Comparison of ENCODE assay signal across 21 cellular contexts in genomic region chr12:120832712-120833111, GRCh38.
DNase-seq lines count a peak whose midpoint lies in the region; ATAC-seq, FAIRE-seq and TF ChIP-seq lines count a peak whose summit lies in the region.
"Had no signal": no experiment of that assay in that cellular context is flagged by ENCODE, and none has a peak within 500 bp of the region (broad histone marks: within the 10 kb centered on the region; RNA-seq: fewer than 3 reads in every experiment).

No MANE protein-coding gene starts in this region.

- no peak for TF ChIP-seq EP300 in GM12878 (IDR thresholded peaks at IDR 0.05; ENCODE audit: borderline replicate concordance in 1 of 2, control insufficient read depth in 1 of 2, low read depth in 2 of 2, low read length in 2 of 2)

- peaks cover 39% of the 10 kb centered on the region for H3K4me1 Mint-ChIP-seq in activated CD4-positive, alpha-beta T cell treated with anti-CD3 and anti-CD28 coated beads, Interleukin-2, amount 10 ng/mL, durations not matched to agents 24 days and 14 days

- TF ChIP-seq RAD21 in GM12878 (IDR thresholded peaks at IDR 0.05; ENCODE audit: insufficient read depth, low read depth, low read length): no peak

- peak; percentile 30 for DNase-seq in activated CD4-positive, alpha-beta T cell treated with anti-CD3 and anti-CD28 coated beads, Interleukin-2, amount 10 ng/mL, durations not matched to agents 24 days and 14 days
- no peak for DNase-seq in activated CD4-positive, alpha-beta T cell treated with anti-CD3 and anti-CD28 coated beads for 48 hours
- no peak for DNase-seq in GM12878 (ENCODE audit: low read depth, low spot score)
- DNase-seq in thyroid gland: no peak
- DNase-seq: DND-41, IMR-90, Kasumi-1, NCI-H1105, NCI-H2081, NCI-H226, NCI-H524 treated with DMSO at 0.1 percent for 48 hours, Right ventricle myocardium superior had no signal

- POLR2A ChIA-PET in GM12878 (lab: Charles Lee): interaction anchor here (6.3 kb wide), 1 partner anchor 16 kb away, joined by 71 read pairs; no protein-coding TSS in a partner anchor

- RAD21 ChIA-PET in GM12878 (lab: Charles Lee; ENCODE audit: unreplicated experiment): interaction anchor here (0.9 to 8.7 kb wide), 4 partner anchors 8 to 33 kb away, joined by 3 to 81 read pairs (median 22); no protein-coding TSS in a partner anchor

- H3K9me3 ChIP-seq in GM12878 (replicated peaks; ENCODE audit: control insufficient read depth, insufficient read depth, low read length): no peaks in the 10 kb centered on the region; the same call in 2 of the 3 replicates
- H3K9me3 ChIP-seq in thyroid gland: no peaks in the 10 kb centered on the region

- peak overlapping the region; percentile 100 for H3K4me2 ChIP-seq in GM12878 (ENCODE audit: control insufficient read depth, insufficient read depth)

- BruUV-seq in GM12878 (replicated peaks; lab: Mats Ljungman, UMichigan): no TSS peak

- intact Hi-C loops in activated CD4-positive, alpha-beta T cell treated with anti-CD3 and anti-CD28 coated beads, Interleukin-2, amount 10 ng/mL, durations not matched to agents 24 days and 14 days (cut with micrococcal nuclease): no loop called here
- intact Hi-C loops in GM12878 (cut with micrococcal nuclease; ENCODE audit: unreplicated experiment): no loop called here
- intact Hi-C loops in thyroid gland (cut with DNase I): no loop called here

- H3K4me1 ChIP-seq in GM12878 (ENCODE audit: control insufficient read depth, insufficient read depth, low read length): peaks cover 67% of the 10 kb centered on the region
- H3K4me1 ChIP-seq in rectal smooth muscle tissue (ENCODE audit: control insufficient read depth, insufficient read depth, low read length): peaks cover 34% of the 10 kb centered on the region
- H3K4me1 ChIP-seq in thyroid gland: peaks cover 60 to 64% of the 10 kb centered on the region in 2 donors

- SMC1A ChIA-PET in GM12878 (lab: Charles Lee; ENCODE audit: uncharacterized antibody, unreplicated experiment): interaction anchor here (1.0 to 13.4 kb wide), 8 partner anchors 8 to 60 kb away, joined by 3 to 164 read pairs (median 10); no protein-coding TSS in a partner anchor

- H3K9me3 Mint-ChIP-seq in activated CD4-positive, alpha-beta T cell treated with anti-CD3 and anti-CD28 coated beads, Interleukin-2, amount 10 ng/mL, durations not matched to agents 24 days and 14 days: no peaks in the 10 kb centered on the region

- CTCF ChIA-PET in GM12878 (lab: Yijun Ruan, JAX): interaction anchor here (0.9 to 3.9 kb wide), 5 partner anchors 10 to 186 kb away, joined by 3 to 35 read pairs (median 4); no protein-coding TSS in a partner anchor

- no peaks in the 10 kb centered on the region; a peak in 1 of 4 replicates for H3K36me3 ChIP-seq in GM12878 (ENCODE audit: control insufficient read depth in 2 of 2, insufficient read depth in 2 of 2, low read length in 1 of 2)
- H3K36me3 ChIP-seq in rectal smooth muscle tissue (ENCODE audit: control insufficient read depth, insufficient read depth, low read length): no peaks in the 10 kb centered on the region
- H3K36me3 ChIP-seq in thyroid gland: no peaks in the 10 kb centered on the region

- H3K4me3 ChIP-seq in GM12878 (peak overlapping the region; percentile 66; the same call in 1 of the 2 replicates), rectal smooth muscle tissue (ENCODE audit: low read length) (no peak overlapping the region), thyroid gland (replicated peaks in 1 of 3) (no peak overlapping the region)
- H3K4me3 ChIP-seq: SK-N-MC had no signal

- TF ChIP-seq POLR2A in GM12878 (IDR thresholded peaks at IDR 0.05; ENCODE audit: low read depth, low read length) (no peak), thyroid gland (IDR thresholded peaks at IDR 0.05) (no peak)

- peaks cover 2% of the 10 kb centered on the region for H3K36me3 Mint-ChIP-seq in activated CD4-positive, alpha-beta T cell treated with anti-CD3 and anti-CD28 coated beads, Interleukin-2, amount 10 ng/mL, durations not matched to agents 24 days and 14 days (ENCODE audit: low read depth)

- no peak for FAIRE-seq in GM12878 (lab: Jason Lieb, UNC)
- FAIRE-seq: H54, RCC 7860 had no signal

- no peaks in the 10 kb centered on the region for H3K27me3 Mint-ChIP-seq in activated CD4-positive, alpha-beta T cell treated with anti-CD3 and anti-CD28 coated beads, Interleukin-2, amount 10 ng/mL, durations not matched to agents 24 days and 14 days

- no peak overlapping the region for H3K27ac Mint-ChIP-seq in activated CD4-positive, alpha-beta T cell treated with anti-CD3 and anti-CD28 coated beads, Interleukin-2, amount 10 ng/mL, durations not matched to agents 24 days and 14 days

- TF ChIP-seq CTCF in GM12878 (IDR thresholded peaks at IDR 0.05 in 2 of 3, conservative IDR thresholded peaks at IDR 0.05 in 1 of 3; ENCODE audit: control insufficient read depth in 2 of 3, extremely low read depth in 1 of 3, insufficient read depth in 1 of 3, low read depth in 3 of 3, low read length in 3 of 3) (no peak), thyroid gland (IDR thresholded peaks at IDR 0.05) (no peak)

- H3K27me3 ChIP-seq in GM12878 (replicated peaks in 1 of 2; ENCODE audit: control insufficient read depth in 2 of 2, insufficient read depth in 2 of 2, low read length in 1 of 2): no peaks in the 10 kb centered on the region
- no peaks in the 10 kb centered on the region for H3K27me3 ChIP-seq in rectal smooth muscle tissue (ENCODE audit: control insufficient read depth, insufficient read depth, low read length)
- H3K27me3 ChIP-seq in thyroid gland: no peaks in the 10 kb centered on the region

- H3K9ac ChIP-seq in GM12878 (ENCODE audit: control insufficient read depth, insufficient read depth, low read length): no peak overlapping the region
- no peak overlapping the region for H3K9ac ChIP-seq in rectal smooth muscle tissue (ENCODE audit: low read length)

- no peak overlapping the region for H3K4me3 Mint-ChIP-seq in activated CD4-positive, alpha-beta T cell treated with anti-CD3 and anti-CD28 coated beads, Interleukin-2, amount 10 ng/mL, durations not matched to agents 24 days and 14 days

- no peaks in the 10 kb centered on the region for H4K20me1 ChIP-seq in GM12878 (ENCODE audit: control insufficient read depth, insufficient read depth)

- H2AFZ ChIP-seq in GM12878 (ENCODE audit: control insufficient read depth, low read depth, low read length): no peak overlapping the region

- peaks cover 75% of the 10 kb centered on the region for H3K79me2 ChIP-seq in GM12878 (ENCODE audit: control insufficient read depth, insufficient read depth, low read length)

- in situ Hi-C loops in GM12878 (cut with MboI): no loop called here

- WGBS in GM12878 (ENCODE audit: insufficient coverage, insufficient replicate concordance, low lambda C conversion rate, missing lambda C conversion rate): 95% methylated on average over 1 of the region's 1 CpG
- 94% methylated on average over 1 of the region's 1 CpG for WGBS in thyroid gland, 2 donors

- no peak for ATAC-seq in GM12878
- ATAC-seq in HG03159 (IDR thresholded peaks at IDR 0.05; ENCODE audit: unreplicated experiment): no peak
- no peak for ATAC-seq in HG02588 (IDR thresholded peaks at IDR 0.05; ENCODE audit: unreplicated experiment)
- ATAC-seq in HG03139 (IDR thresholded peaks at IDR 0.05; ENCODE audit: unreplicated experiment): no peak

- peak overlapping the region; percentile 45; the same call in 1 of the 2 replicates for H3K27ac ChIP-seq in GM12878 (ENCODE audit: control insufficient read depth, insufficient read depth)
- H3K27ac ChIP-seq in rectal smooth muscle tissue (ENCODE audit: low read depth, low read length): peak overlapping the region; percentile 6
- peak overlapping the region; percentile 17 to 86 (median 41) for H3K27ac ChIP-seq in thyroid gland
- H3K27ac ChIP-seq: 22Rv1, HL-60, SK-N-MC had no signal

TF ChIP-seq in GM12878, 131 proteins besides CTCF, POLR2A, EP300 and RAD21 (continues in another document):
- no peak for TF ChIP-seq SREBF1 (IDR thresholded peaks at IDR 0.05; ENCODE audit: low read length)
- TF ChIP-seq ZSCAN29 (IDR thresholded peaks at IDR 0.05): no peak
- no peak for TF ChIP-seq CEBPZ (IDR thresholded peaks at IDR 0.05; ENCODE audit: low read depth, low read length)
- no peak for TF ChIP-seq HSF1 (IDR thresholded peaks at IDR 0.05; ENCODE audit: low read depth, low read length)
